Comparison of ENCODE assay signal across 2 cellular contexts in genomic region chr4:10593130-10593529, GRCh38.
TF ChIP-seq lines count a peak whose summit lies in the region.

No MANE protein-coding gene starts in this region.

TF ChIP-seq in HEK293T, 16 proteins besides CTCF, POLR2A, EP300 and RAD21:
- no peak for TF ChIP-seq ARNT (IDR thresholded peaks at IDR 0.05)
- no peak for TF ChIP-seq HDGF (IDR thresholded peaks at IDR 0.05; ENCODE audit: borderline replicate concordance)
- no peak for TF ChIP-seq ELF4 (IDR thresholded peaks at IDR 0.05)
- no peak for TF ChIP-seq NFRKB (IDR thresholded peaks at IDR 0.05)
- TF ChIP-seq PKNOX1 (IDR thresholded peaks at IDR 0.05): no peak
- no peak for TF ChIP-seq TARDBP (IDR thresholded peaks at IDR 0.05)

TF ChIP-seq in WTC11, 78 proteins besides CTCF, POLR2A, EP300 and RAD21:
- TF ChIP-seq ATF1 (CRISPR knock-in tag; IDR thresholded peaks at IDR 0.05) (no peak), ZNF219 (CRISPR knock-in tag; IDR thresholded peaks at IDR 0.05; ENCODE audit: borderline replicate concordance) (no peak), ZNF671 (CRISPR knock-in tag; IDR thresholded peaks at IDR 0.05) (no peak), MAX (CRISPR knock-in tag; IDR thresholded peaks at IDR 0.05) (no peak), ZNF263 (CRISPR knock-in tag; IDR thresholded peaks at IDR 0.05; ENCODE audit: low read depth) (no peak), PRDM15 (CRISPR knock-in tag; IDR thresholded peaks at IDR 0.05) (no peak), ZSCAN18 (CRISPR knock-in tag; IDR thresholded peaks at IDR 0.05) (no peak), MYBL2 (CRISPR knock-in tag; IDR thresholded peaks at IDR 0.05) (no peak), TEAD4 (CRISPR knock-in tag; IDR thresholded peaks at IDR 0.05) (no peak), ZMAT4 (CRISPR knock-in tag; IDR thresholded peaks at IDR 0.05) (no peak), NFATC4 (CRISPR knock-in tag; IDR thresholded peaks at IDR 0.05) (no peak), FOXK1 (CRISPR knock-in tag; IDR thresholded peaks at IDR 0.05) (no peak), TP53 (CRISPR knock-in tag; IDR thresholded peaks at IDR 0.05) (no peak), EMX1 (CRISPR knock-in tag; IDR thresholded peaks at IDR 0.05) (no peak), GRHL2 (CRISPR knock-in tag; IDR thresholded peaks at IDR 0.05; ENCODE audit: insufficient replicate concordance, severe bottlenecking) (no peak), ZBTB43 (CRISPR knock-in tag; IDR thresholded peaks at IDR 0.05) (no peak)
